In the genomic region with DNA sequence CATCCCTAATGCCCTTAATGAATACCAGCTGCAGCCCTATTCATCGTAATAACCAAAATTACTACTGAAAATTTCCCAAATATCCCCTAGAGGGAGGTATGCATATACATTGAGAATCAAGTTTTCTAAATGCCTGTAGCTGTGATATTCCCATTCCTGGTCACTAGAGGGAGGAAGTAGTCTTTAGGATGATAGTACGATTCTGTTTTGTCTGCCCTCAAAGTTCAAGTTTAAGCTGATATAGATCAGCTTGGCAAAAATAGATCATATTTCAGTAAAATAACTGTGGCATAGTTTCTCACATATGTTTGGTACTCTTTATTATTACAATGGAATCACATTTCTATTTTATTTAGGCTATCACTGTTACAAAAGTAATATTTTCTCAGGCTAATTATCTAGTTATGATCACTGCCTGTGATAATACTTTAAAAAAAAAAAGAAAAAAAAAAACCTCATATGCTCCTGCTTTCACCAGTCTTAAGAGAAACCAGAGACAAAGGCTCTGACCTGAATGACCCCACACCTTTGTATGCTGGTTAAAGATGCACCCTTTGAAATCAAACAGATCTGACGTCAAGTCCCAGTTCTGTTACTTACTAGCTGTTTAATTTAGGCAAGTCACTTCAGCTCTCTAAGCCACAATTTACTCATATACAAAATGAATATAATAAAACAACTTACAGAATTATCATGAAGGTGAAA, we compare ENCODE assay signal across 8 cellular contexts. TPM values are rescaled to one million over a fixed set of nuclear protein-coding genes. Genes with fewer than 3 reads are reported as not detected.
DNase-seq lines count a peak whose midpoint lies in the region; ATAC-seq, FAIRE-seq and TF ChIP-seq lines count a peak whose summit lies in the region.

No MANE protein-coding gene starts in this region.

- no peak for DNase-seq in activated T-cell treated with anti-CD3 and anti-CD28 coated beads, Interleukin-2, amount 50 U/mL, for 72 hours
- DNase-seq in activated T-cell treated with anti-CD3 and anti-CD28 coated beads for 4 hours (no peak), H54 (ENCODE audit: insufficient read length, low spot score) (no peak), LHCN-M2 (ENCODE audit: low read depth) (peak; percentile 80), RCC 7860 (ENCODE audit: low spot score) (peak; percentile 71), dorsolateral prefrontal cortex (no peak), mesendoderm (peak; percentile 85), NCI-H128 (lab: John Stamatoyannopoulos, UW; ENCODE audit: unreplicated experiment) (no peak)

- H3K36me3 Mint-ChIP-seq in activated T-cell treated with anti-CD3 and anti-CD28 coated beads, Interleukin-2, amount 50 U/mL, for 72 hours (ENCODE audit: insufficient read depth in 2 of 2): peaks cover 10 to 11% of the 10 kb centered on the region in 2 donors

- H3K27ac ChIP-seq in dorsolateral prefrontal cortex (no peak overlapping the region), mesendoderm (ENCODE audit: low read depth, low read length) (no peak overlapping the region)

- H3K4me1 ChIP-seq in mesendoderm (ENCODE audit: control insufficient read depth, low read depth, low read length): no peaks in the 10 kb centered on the region

- H2BK5ac ChIP-seq in mesendoderm (ENCODE audit: low read length): no peak overlapping the region

- no peak overlapping the region for H2AK5ac ChIP-seq in mesendoderm (ENCODE audit: low read length)

- no peak for TF ChIP-seq POLR2A in H54 (IDR thresholded peaks at IDR 0.05; ENCODE audit: low read depth, low read length)

- H4K5ac ChIP-seq in mesendoderm (ENCODE audit: low read length): no peak overlapping the region

- peak; percentile 35 to 91 (median 80) for TF ChIP-seq CTCF in dorsolateral prefrontal cortex (IDR thresholded peaks at IDR 0.05 in 54 of 56, conservative IDR thresholded peaks at IDR 0.05 in 2 of 56; ENCODE audit: low read depth in 1 of 56, partially characterized antibody in 56 of 56)

- peaks cover 1% of the 10 kb centered on the region for H3K36me3 ChIP-seq in mesendoderm (ENCODE audit: control insufficient read depth, insufficient read depth, low read length)

- peak overlapping the region; percentile 77 for H3K27ac Mint-ChIP-seq in activated T-cell treated with anti-CD3 and anti-CD28 coated beads, Interleukin-2, amount 50 U/mL, for 72 hours

- H3K27me3 ChIP-seq in dorsolateral prefrontal cortex (no peaks in the 10 kb centered on the region), mesendoderm (ENCODE audit: insufficient read depth, low read length, poor library complexity) (no peaks in the 10 kb centered on the region)

- no peaks in the 10 kb centered on the region for H3K79me2 ChIP-seq in mesendoderm (ENCODE audit: control insufficient read depth, insufficient read depth, low read length)

- no peak overlapping the region for H3K56ac ChIP-seq in mesendoderm (ENCODE audit: low read length)

- H2BK120ac ChIP-seq in mesendoderm (ENCODE audit: low read depth, low read length): no peak overlapping the region

- peak; percentile 50 to 52 for ATAC-seq in activated T-cell treated with anti-CD3 and anti-CD28 coated beads, Interleukin-2, amount 50 U/mL, for 72 hours (replicated peaks in 1 of 2)

- H3K27me3 Mint-ChIP-seq in activated T-cell treated with anti-CD3 and anti-CD28 coated beads, Interleukin-2, amount 50 U/mL, for 72 hours (ENCODE audit: low read depth): no peaks in the 10 kb centered on the region

- no CpG with 5 or more reads among the region's 3 CpGs for WGBS in mesendoderm (ENCODE audit: extremely low coverage, insufficient coverage, low lambda C conversion rate)

- H3K18ac ChIP-seq in mesendoderm (ENCODE audit: low read length): no peak overlapping the region

- peaks cover 0 to 3% of the 10 kb centered on the region in 2 donors for H3K9me3 Mint-ChIP-seq in activated T-cell treated with anti-CD3 and anti-CD28 coated beads, Interleukin-2, amount 50 U/mL, for 72 hours

- no peak overlapping the region for H3K9ac ChIP-seq in mesendoderm (ENCODE audit: low read length)

- FAIRE-seq in H54 (lab: Jason Lieb, UNC) (peak; percentile 78), RCC 7860 (lab: Jason Lieb, UNC) (peak; percentile 85)

- H3K79me1 ChIP-seq in mesendoderm (ENCODE audit: low read length): no peaks in the 10 kb centered on the region

- H3K4me3 Mint-ChIP-seq in activated T-cell treated with anti-CD3 and anti-CD28 coated beads, Interleukin-2, amount 50 U/mL, for 72 hours: peak overlapping the region in 1 of 2 donors; percentile 11

- no peak overlapping the region for H4K8ac ChIP-seq in mesendoderm (ENCODE audit: low read depth, low read length)

- peak overlapping the region in 1 of 59 donors; percentile 16 for H3K4me3 ChIP-seq in dorsolateral prefrontal cortex
- H3K4me3 ChIP-seq in mesendoderm (ENCODE audit: low read length): no peak overlapping the region

- no peak overlapping the region for H2BK15ac ChIP-seq in mesendoderm (replicated peaks; ENCODE audit: low read depth)

- intact Hi-C loops in dorsolateral prefrontal cortex (cut with DNase I): loop anchor here in 1 of 2 donors (5.0 kb wide), 1 partner anchor 51 kb away; no protein-coding TSS in a partner anchor

- H3K4me1 Mint-ChIP-seq in activated T-cell treated with anti-CD3 and anti-CD28 coated beads, Interleukin-2, amount 50 U/mL, for 72 hours (ENCODE audit: low read depth): peaks cover 47% of the 10 kb centered on the region

- no peak overlapping the region for H3K23ac ChIP-seq in mesendoderm (ENCODE audit: low read length)

- no peak overlapping the region for H3K4ac ChIP-seq in mesendoderm (ENCODE audit: low read depth, low read length)

- H3K4me2 ChIP-seq in mesendoderm (ENCODE audit: low read length): no peak overlapping the region

RNA-seq across cellular contexts. Expression of gene TSPYL1, which starts 11.0 kb away (rescaled TPM):
- 10 to 100 TPM; 43.2 to 55.0 TPM for total RNA-seq in activated T-cell treated with anti-CD3 and anti-CD28 coated beads, Interleukin-2, amount 50 U/mL, for 72 hours
- total RNA-seq in LHCN-M2 (2014; rRNA removed): 72.5 and 76.1 TPM in 2 replicates
- 50.4 TPM for polyA plus RNA-seq in LHCN-M2 (2012)
- total RNA-seq in dorsolateral prefrontal cortex: 100 to 1,000 TPM; 121 to 538 (median 358) TPM
- 46.8 TPM for polyA plus RNA-seq in mesendoderm (2013, experiment 1 of 2)
- polyA plus RNA-seq in mesendoderm (2013, experiment 2 of 2): 46.9 TPM

RNA-seq across cellular contexts. Expression of gene TSPYL4, which starts 14.9 kb away (rescaled TPM):
- 10 to 100 TPM; 12.5 to 12.6 TPM for total RNA-seq in activated T-cell treated with anti-CD3 and anti-CD28 coated beads, Interleukin-2, amount 50 U/mL, for 72 hours
- total RNA-seq in LHCN-M2 (2014; rRNA removed): 16.7 and 18.8 TPM in 2 replicates
- 22.7 TPM for polyA plus RNA-seq in LHCN-M2 (2012)
- 100 to 1,000 TPM in 113 of 120 experiments, 10 to 100 TPM in 7; 69.8 to 228 (median 162) TPM for total RNA-seq in dorsolateral prefrontal cortex
- polyA plus RNA-seq in mesendoderm (2013, experiment 1 of 2): 22.8 TPM
- 21.8 TPM for polyA plus RNA-seq in mesendoderm (2013, experiment 2 of 2)

Comparison
In these comparisons a context has a peak if more than half of its experiments do, and no peak if none do; other contexts are left out.
1. DNase-seq: peak in LHCN-M2 (single experiment), RCC 7860 (single experiment) and mesendoderm (single experiment); none in activated T-cell treated with anti-CD3 and anti-CD28 coated beads, Interleukin-2, amount 50 U/mL, for 72 hours (0 of 2), activated T-cell treated with anti-CD3 and anti-CD28 coated beads for 4 hours (single experiment), H54 (single experiment), dorsolateral prefrontal cortex (0 of 10) and NCI-H128 (single experiment).